ENCODE assay signal across 8 cellular contexts in genomic region chr1:234602334-234603220, GRCh38. TPM values are rescaled to one million over a fixed set of nuclear protein-coding genes. Genes with fewer than 3 reads are reported as not detected.
DNase-seq lines count a peak whose midpoint lies in the region; ATAC-seq and TF ChIP-seq lines count a peak whose summit lies in the region.

No MANE protein-coding gene starts in this region.

- peak overlapping the region; percentile 65; the same call in 1 of the 2 replicates for H3K56ac ChIP-seq in IMR-90 (ENCODE audit: extremely low read depth, insufficient read depth, low read length)

- peak overlapping the region; percentile 44; the same call in 1 of the 2 replicates for H2BK120ac ChIP-seq in IMR-90 (ENCODE audit: low read depth, low read length)

- H2AFZ ChIP-seq in IMR-90 (replicated peaks; ENCODE audit: low read length, poor library complexity) (no peak overlapping the region), PC-9 (no peak overlapping the region)

- H3K79me1 ChIP-seq in IMR-90 (ENCODE audit: low read depth in 1 of 2, low read length in 2 of 2): peaks cover 7 to 10% of the 10 kb centered on the region in 2 experiments

- H3K4me2 ChIP-seq in IMR-90 (ENCODE audit: low read depth, low read length): peak overlapping the region; percentile 94
- H3K4me2 ChIP-seq in PC-9: peak overlapping the region; percentile 99

- peak overlapping the region in 1 of 2 experiments; percentile 7; a peak in 2 of 4 replicates for H4K8ac ChIP-seq in IMR-90 (ENCODE audit: low read depth in 2 of 2, low read length in 2 of 2)

- BruUV-seq in IMR-90 (replicated peaks; lab: Mats Ljungman, UMichigan) (no TSS peak), PC-9 (replicated peaks; lab: Mats Ljungman, UMichigan) (no TSS peak)

- ATAC-seq in IMR-90 (ENCODE audit: low read depth): peak; percentile 53
- ATAC-seq in stimulated activated naive CD8-positive, alpha-beta T cell treated with anti-CD3 and anti-CD28 coated beads, Interleukin-15, Interleukin-2, amounts not matched to agents 100 U/mL and 50 U/mL, for 24 hours: peak; percentile 20
- ATAC-seq in HG03565 (IDR thresholded peaks at IDR 0.05; ENCODE audit: unreplicated experiment): no peak

- H3K27me3 ChIP-seq in IMR-90 (ENCODE audit: control insufficient read depth, insufficient read depth, low read length) (no peaks in the 10 kb centered on the region), PC-9 (ENCODE audit: insufficient read depth, low read depth) (no peaks in the 10 kb centered on the region), brain microvascular endothelial cell (replicated peaks) (no peaks in the 10 kb centered on the region), layer of hippocampus (ENCODE audit: control insufficient read depth, insufficient read depth, low read length) (no peaks in the 10 kb centered on the region)

- H3K27ac ChIP-seq in IMR-90 (ENCODE audit: insufficient read depth, low read length): peak overlapping the region; percentile 72
- peak overlapping the region; percentile 99 for H3K27ac ChIP-seq in PC-9
- peak overlapping the region; percentile 98 for H3K27ac ChIP-seq in brain microvascular endothelial cell
- peak overlapping the region; percentile 99 for H3K27ac ChIP-seq in layer of hippocampus (ENCODE audit: low read depth, low read length)

- no peaks in the 10 kb centered on the region for H3K9me2 ChIP-seq in PC-9 (ENCODE audit: insufficient read depth)

- no peak overlapping the region; the same call in 1 of the 2 replicates for H3K9ac ChIP-seq in IMR-90 (ENCODE audit: low read depth, low read length)

- CTCF ChIA-PET in IMR-90 (lab: Yijun Ruan, JAX) (interaction anchor here (1.2 to 2.0 kb wide), 2 partner anchors 116 to 481 kb away, joined by 3 to 6 read pairs; no protein-coding TSS in a partner anchor), PC-9 (lab: Charles Lee) (interaction anchor here (0.7 kb wide), 1 partner anchor 495 kb away, joined by 3 read pairs; no protein-coding TSS in a partner anchor)

- H3K4me1 ChIP-seq in IMR-90 (ENCODE audit: control insufficient read depth, insufficient read depth, low read length): peaks cover 9% of the 10 kb centered on the region
- peaks cover 57% of the 10 kb centered on the region for H3K4me1 ChIP-seq in PC-9 (replicated peaks; ENCODE audit: insufficient read depth)

- intact Hi-C loops in IMR-90 (cut with micrococcal nuclease): loop anchor here (5.0 kb wide), 2 partner anchors 70 to 490 kb away; no protein-coding TSS in a partner anchor
- intact Hi-C loops in PC-9 (cut with micrococcal nuclease; ENCODE audit: unreplicated experiment): loop anchor here (1.0 to 10.0 kb wide), 4 partner anchors 103 to 488 kb away; no protein-coding TSS in a partner anchor

- peak overlapping the region; percentile 66 for H3K18ac ChIP-seq in IMR-90 (ENCODE audit: low read depth, low read length)

- H4K91ac ChIP-seq in IMR-90 (ENCODE audit: insufficient read depth, low read depth, low read length): peak overlapping the region; percentile 30; the same call in 1 of the 2 replicates

- H3K9me3 ChIP-seq in IMR-90 (ENCODE audit: control insufficient read depth, insufficient read depth, low read length) (no peaks in the 10 kb centered on the region), PC-9 (ENCODE audit: insufficient read depth, low read depth) (no peaks in the 10 kb centered on the region)

- 0 out of 2 replicates have a peak overlapping the region, but pooled peaks have one; percentile 15 for H2BK20ac ChIP-seq in IMR-90 (ENCODE audit: low read depth, low read length)

- H4K5ac ChIP-seq in IMR-90 (ENCODE audit: low read depth, low read length): peak overlapping the region; percentile 67; the same call in 1 of the 2 replicates

- in situ Hi-C loops in IMR-90 (cut with MboI; ENCODE audit: low sequenced_read_pairs): loop anchor here (25.0 kb wide), 1 partner anchor 260 kb away; no protein-coding TSS in a partner anchor
- in situ Hi-C loops in brain microvascular endothelial cell (cut with HindIII; ENCODE audit: low pct_ligation_motif_present, low sequenced_read_pairs): loop anchor here (25.0 kb wide), 1 partner anchor 360 kb away; no protein-coding TSS in a partner anchor

- POLR2A ChIA-PET in IMR-90 (lab: Charles Lee; ENCODE audit: unreplicated experiment): no interaction called here
- POLR2A ChIA-PET in PC-9 (lab: Charles Lee; ENCODE audit: unreplicated experiment): interaction anchor here (0.6 to 0.9 kb wide), 3 partner anchors 56 to 465 kb away, joined by 3 to 10 read pairs (median 7); no protein-coding TSS in a partner anchor

- H3K4me3 ChIP-seq in IMR-90 (ENCODE audit: insufficient read depth, low read depth, low read length): peak overlapping the region; percentile 6; the same call in 1 of the 2 replicates
- peak overlapping the region; percentile 81 for H3K4me3 ChIP-seq in PC-9
- peak overlapping the region; percentile 93 for H3K4me3 ChIP-seq in brain microvascular endothelial cell (ENCODE audit: low read depth, low read length)

- TF ChIP-seq RAD21 in IMR-90 (IDR thresholded peaks at IDR 0.05; ENCODE audit: low read length): no peak; the same call in 1 of the 2 replicates

- peak overlapping the region; percentile 49 for H3K4ac ChIP-seq in IMR-90 (ENCODE audit: low read depth, low read length)

- DNase-seq in DMS153 (lab: John Stamatoyannopoulos, UW) (peak; percentile 74), IMR-90 (peak; percentile 98), PC-9 (peak; percentile 55 to 99), brain microvascular endothelial cell (peak; percentile 92), cerebellar nuclear complex (lab: John Stamatoyannopoulos, UW) (no peak)
- no peak for DNase-seq in stimulated activated naive CD8-positive, alpha-beta T cell treated with anti-CD3 and anti-CD28 coated beads, Interleukin-15, Interleukin-2, amounts not matched to agents 100 U/mL and 50 U/mL, for 24 hours

- H2AK9ac ChIP-seq in IMR-90 (replicated peaks; ENCODE audit: low read depth, low read length, poor library complexity): no peak overlapping the region

- no peaks in the 10 kb centered on the region for H3K9me1 ChIP-seq in IMR-90 (ENCODE audit: insufficient read depth, low read length)

- H2AK5ac ChIP-seq in IMR-90 (ENCODE audit: low read depth, low read length): no peak overlapping the region

- no peak; the same call in 1 of the 2 replicates for TF ChIP-seq POLR2A in IMR-90 (IDR thresholded peaks at IDR 0.05; ENCODE audit: low read depth, low read length)

- H3F3A ChIP-seq in PC-9 (ENCODE audit: insufficient read depth, low read depth): peaks cover 88% of the 10 kb centered on the region

- H3K14ac ChIP-seq in IMR-90 (replicated peaks; ENCODE audit: low read depth, low read length): 0 out of 2 replicates have a peak overlapping the region, but pooled peaks have one; percentile 7

- H4K20me1 ChIP-seq in IMR-90 (ENCODE audit: insufficient read depth, low read length): peaks cover 28% of the 10 kb centered on the region
- H4K20me1 ChIP-seq in PC-9 (ENCODE audit: insufficient read depth): peaks cover 27% of the 10 kb centered on the region

- H2BK5ac ChIP-seq in IMR-90 (ENCODE audit: low read depth, low read length, poor library complexity, severe bottlenecking): peak overlapping the region; percentile 97

- no CpG with 5 or more reads among the region's 7 CpGs for WGBS in IMR-90 (ENCODE audit: extremely low coverage in 2 of 2, insufficient read length in 1 of 2), 2 experiments

- peaks cover 69% of the 10 kb centered on the region for H3K79me2 ChIP-seq in PC-9 (ENCODE audit: low read depth)

- no peak overlapping the region for H2BK15ac ChIP-seq in IMR-90 (ENCODE audit: low read depth, low read length)

- H3K36me3 ChIP-seq in IMR-90 (ENCODE audit: control insufficient read depth, insufficient read depth, low read length) (peaks cover 16% of the 10 kb centered on the region), PC-9 (ENCODE audit: low read depth) (peaks cover 55% of the 10 kb centered on the region), brain microvascular endothelial cell (replicated peaks) (peaks cover 38% of the 10 kb centered on the region)

- no peak overlapping the region; the same call in 1 of the 2 replicates for H3K23ac ChIP-seq in IMR-90 (ENCODE audit: low read depth, low read length)

- TF ChIP-seq CTCF in IMR-90 (conservative IDR thresholded peaks at IDR 0.05; ENCODE audit: low read depth, low read length): no peak
- no peak for TF ChIP-seq CTCF in PC-9 (conservative IDR thresholded peaks at IDR 0.05)
- no peak for TF ChIP-seq CTCF in brain microvascular endothelial cell (IDR thresholded peaks at IDR 0.05; ENCODE audit: low read depth, low read length, missing control alignments)

- dilution Hi-C loops in IMR-90 (cut with HindIII; ENCODE audit: low sequenced_read_pairs, unreplicated experiment): no loop called here

TF ChIP-seq in IMR-90, 13 proteins besides CTCF, POLR2A, EP300 and RAD21 (continues in another document):
- TF ChIP-seq MAZ (IDR thresholded peaks at IDR 0.05; ENCODE audit: borderline replicate concordance, low read depth, low read length): no peak
- TF ChIP-seq FOS (IDR thresholded peaks at IDR 0.05; ENCODE audit: low read depth, low read length): peak; percentile 69
- no peak for TF ChIP-seq RCOR1 (IDR thresholded peaks at IDR 0.05; ENCODE audit: insufficient replicate concordance, low read length)
- no peak for TF ChIP-seq MAFK (IDR thresholded peaks at IDR 0.05; ENCODE audit: low read depth, low read length)
- TF ChIP-seq BHLHE40 (IDR thresholded peaks at IDR 0.05; ENCODE audit: low read depth, low read length): no peak
- TF ChIP-seq MXI1 (IDR thresholded peaks at IDR 0.05; ENCODE audit: borderline replicate concordance, low read depth, low read length): 0 out of 2 replicates have a peak, but pooled peaks have one; percentile 57
- TF ChIP-seq, protein P1, sequence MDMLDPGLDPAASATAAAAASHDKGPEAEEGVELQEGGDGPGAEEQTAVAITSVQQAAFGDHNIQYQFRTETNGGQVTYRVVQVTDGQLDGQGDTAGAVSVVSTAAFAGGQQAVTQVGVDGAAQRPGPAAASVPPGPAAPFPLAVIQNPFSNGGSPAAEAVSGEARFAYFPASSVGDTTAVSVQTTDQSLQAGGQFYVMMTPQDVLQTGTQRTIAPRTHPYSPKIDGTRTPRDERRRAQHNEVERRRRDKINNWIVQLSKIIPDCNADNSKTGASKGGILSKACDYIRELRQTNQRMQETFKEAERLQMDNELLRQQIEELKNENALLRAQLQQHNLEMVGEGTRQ (IDR thresholded peaks at IDR 0.05; ENCODE audit: low read depth, low read length): 0 out of 2 replicates have a peak, but pooled peaks have one; percentile 14
- no peak for TF ChIP-seq RFX5 (IDR thresholded peaks at IDR 0.05; ENCODE audit: low read depth, low read length)
- TF ChIP-seq SMC3 (IDR thresholded peaks at IDR 0.05; ENCODE audit: low read depth, low read length): no peak
- no peak for TF ChIP-seq CEBPB (IDR thresholded peaks at IDR 0.05; ENCODE audit: low read depth, low read length)
- TF ChIP-seq CHD1 (IDR thresholded peaks at IDR 0.05; ENCODE audit: low read depth, low read length): 0 out of 2 replicates have a peak, but pooled peaks have one; percentile 81
- TF ChIP-seq NFE2L2 (IDR thresholded peaks at IDR 0.05; ENCODE audit: low read depth, low read length): peak; percentile 87

RNA-seq across cellular contexts. Expression of gene IRF2BP2, which starts 7.4 kb away (rescaled TPM):
- total RNA-seq in IMR-90 (2012; rRNA removed) (37.2 and 47.0 TPM in 2 replicates), PC-9 (2021) (80.7 and 122 TPM in 2 replicates)
- 56.5 and 66.6 TPM in 2 replicates for polyA plus RNA-seq in IMR-90 (2012; rRNA removed)
- polyA plus RNA-seq in IMR-90 (2012; cell fraction: cytosol; rRNA removed): 12.6 and 82.3 TPM in 2 replicates
- polyA plus RNA-seq in IMR-90 (2012; cell fraction: nucleus; rRNA removed; ENCODE audit: low replicate concordance): 216 and 242 TPM in 2 replicates

Comparison
In these comparisons a context has a peak if more than half of its experiments do, and no peak if none do; other contexts are left out.
1. DNase-seq: peak in DMS153 (single experiment), IMR-90 (single experiment), PC-9 (2 of 2) and brain microvascular endothelial cell (single experiment); none in stimulated activated naive CD8-positive, alpha-beta T cell treated with anti-CD3 and anti-CD28 coated beads, Interleukin-15, Interleukin-2, amounts not matched to agents 100 U/mL and 50 U/mL, for 24 hours (single experiment) and cerebellar nuclear complex (0 of 2).
2. H3K4me3 ChIP-seq: peak in every context shown above with its lines; median percentile 93 in brain microvascular endothelial cell; 81 in PC-9; 6 in IMR-90.
3. Peak in every context shown above with its lines, with median percentiles within 50 percentile points of each other: H3K27ac ChIP-seq.